ENCODE assay signal across 1 cellular context in the genomic region with DNA sequence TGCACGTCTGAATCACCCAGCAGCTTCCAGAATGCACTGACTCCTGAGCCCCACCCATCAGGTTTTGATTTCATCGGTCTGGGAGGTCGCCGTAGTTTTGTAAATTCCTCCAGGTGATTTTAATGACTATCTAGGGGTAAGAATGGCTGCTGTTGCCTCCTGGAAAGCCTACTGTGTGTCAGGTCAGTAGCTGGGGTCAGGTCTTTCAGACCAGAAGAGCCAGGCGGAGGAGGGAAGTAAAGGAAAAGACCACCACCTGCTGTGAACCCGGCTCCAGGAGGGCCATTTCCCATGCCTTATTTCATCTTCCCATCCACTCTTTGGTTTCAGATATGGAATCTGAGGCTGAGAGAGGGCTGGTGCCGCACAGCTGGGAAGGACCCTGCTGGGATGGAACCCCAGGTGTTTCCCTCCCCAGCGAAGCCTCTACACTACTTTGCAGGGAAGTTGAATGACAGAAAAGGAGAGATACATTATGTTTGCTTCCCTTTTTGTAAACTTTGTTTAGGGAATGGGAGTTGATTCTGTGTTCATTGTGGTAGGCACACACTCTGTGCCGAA.
TF ChIP-seq lines count a peak whose summit lies in the region.

No MANE protein-coding gene starts in this region.

TF ChIP-seq in HEK293, 187 proteins besides CTCF, POLR2A, EP300 and RAD21 (continued from another document):
- TF ChIP-seq PRDM2 (tag by site-specific recombination; IDR thresholded peaks at IDR 0.05; ENCODE audit: borderline replicate concordance), result no peak
TF ChIP-seq in HEK293: peak in this region for 2.
